In the genomic region with DNA sequence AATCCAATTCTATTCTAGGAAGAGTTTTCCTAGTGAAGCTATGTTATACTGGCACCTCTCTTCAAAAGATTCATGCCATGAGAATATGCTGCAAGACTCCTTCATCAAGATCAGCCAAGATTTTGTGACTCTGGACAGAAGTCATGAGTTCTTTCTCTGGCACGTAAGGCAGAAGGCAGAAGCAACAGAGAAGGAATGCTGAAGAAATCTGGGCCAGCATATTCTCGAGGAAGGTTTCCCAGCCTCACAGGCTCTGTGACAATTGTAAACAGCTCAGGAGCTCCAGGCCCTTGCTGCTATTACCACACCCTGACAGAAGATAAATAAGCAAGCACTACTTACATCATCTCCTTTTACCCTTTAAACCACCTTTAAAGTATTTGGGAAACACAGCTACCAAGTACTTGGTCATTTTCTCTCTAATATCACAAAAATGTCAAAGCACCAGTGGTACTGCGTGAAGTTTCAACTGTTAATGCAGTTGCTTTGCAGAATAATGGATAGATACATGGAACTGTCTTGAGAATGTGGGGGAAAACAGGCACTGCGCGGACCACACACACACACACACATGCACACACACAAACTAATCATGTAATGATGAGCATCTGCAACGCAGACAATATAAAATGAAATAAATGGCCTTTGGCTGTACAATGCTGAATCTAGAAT, we compare ENCODE assay signal across 8 cellular contexts. TPM values are rescaled to one million over a fixed set of nuclear protein-coding genes. Genes with fewer than 3 reads are reported as not detected.
DNase-seq lines count a peak whose midpoint lies in the region; ATAC-seq and TF ChIP-seq lines count a peak whose summit lies in the region.

No MANE protein-coding gene starts in this region.

- WGBS in right cardiac atrium = 69% methylated on average over 6 of the region's 6 CpGs
- WGBS in sigmoid colon, 2 donors = 64 to 80% methylated on average over 6 of the region's 6 CpGs

- DNase-seq in GM03348 (ENCODE audit: low spot score) = peak; percentile 70
- DNase-seq in amniotic epithelial cell (ENCODE audit: low read depth) = peak; percentile 91
- DNase-seq in right cardiac atrium = no peak
- DNase-seq in sigmoid colon = peak; percentile 84
- DNase-seq in HT-29 (ENCODE audit: low spot score) = no peak
- no peak for DNase-seq in stimulated activated CD4-positive, alpha-beta T cell treated with anti-CD3 and anti-CD28 coated beads, Interleukin-4, amount 100 ng/mL, for 1 hour
- no peak for DNase-seq in NCI-H1105 (lab: John Stamatoyannopoulos, UW)
- no peak for DNase-seq in A172 (ENCODE audit: low spot score)

- no peak for TF ChIP-seq EP300 in sigmoid colon (IDR thresholded peaks at IDR 0.05)

- H3K4me1 ChIP-seq in right cardiac atrium (ENCODE audit: control insufficient read depth, insufficient read depth, low read length) (peaks cover 2% of the 10 kb centered on the region), sigmoid colon (peaks cover 0 to 27% (median 18%) of the 10 kb centered on the region in 4 donors)

- no peaks in the 10 kb centered on the region for H3K9me3 ChIP-seq in right cardiac atrium (ENCODE audit: control insufficient read depth, low read length)
- H3K9me3 ChIP-seq in sigmoid colon = no peaks in the 10 kb centered on the region

- TF ChIP-seq CTCF in sigmoid colon (IDR thresholded peaks at IDR 0.05) = no peak

- intact Hi-C loops in right cardiac atrium (cut with DNase I) (no loop called here), sigmoid colon (cut with DNase I) (no loop called here)

- H3K27me3 ChIP-seq in right cardiac atrium (ENCODE audit: control insufficient read depth, insufficient read depth) = no peaks in the 10 kb centered on the region
- H3K27me3 ChIP-seq in sigmoid colon = no peaks in the 10 kb centered on the region

- no peaks in the 10 kb centered on the region for H3K36me3 ChIP-seq in sigmoid colon

- H3K4me3 ChIP-seq in right cardiac atrium (ENCODE audit: low read length) (no peak overlapping the region), sigmoid colon (no peak overlapping the region)

- TF ChIP-seq POLR2A in sigmoid colon (IDR thresholded peaks at IDR 0.05) = no peak

- H3K27ac ChIP-seq in right cardiac atrium (ENCODE audit: low read length) = no peak overlapping the region
- H3K27ac ChIP-seq in sigmoid colon = peak overlapping the region; percentile 18 to 66 (median 64)

- peak; percentile 53 to 66 for ATAC-seq in right cardiac atrium

RNA-seq across cellular contexts. Expression of a gene that starts 55.4 kb away (rescaled TPM):
- 10 to 100 TPM; 21.0 to 29.3 (median 25.4) TPM for total RNA-seq in right cardiac atrium
- 12.9 TPM for polyA plus RNA-seq in right cardiac atrium
- total RNA-seq in sigmoid colon = 10 to 100 TPM; 30.0 to 43.3 (median 35.1) TPM
- polyA plus RNA-seq in sigmoid colon = 10 to 100 TPM in 2 of 3 donors, 1 to 10 TPM in 1; 6.7 to 12.6 (median 11.4) TPM
- total RNA-seq in HT-29 (2014; rRNA removed; shearing (Covaris generic)) = 37.6 and 49.4 TPM in 2 replicates
- 24.2 and 26.2 TPM in 2 replicates for total RNA-seq in A172 (2014; rRNA removed; shearing (Covaris generic))

RNA-seq across cellular contexts. Expression of a gene that starts 57.9 kb away (rescaled TPM):
- total RNA-seq in right cardiac atrium (not detected), sigmoid colon (under 1 TPM in 1 of 4 donors, not detected in 3; 0.33 TPM)
- polyA plus RNA-seq in right cardiac atrium (not detected), sigmoid colon (not detected)
- total RNA-seq in HT-29 (2014; rRNA removed; shearing (Covaris generic)) = not detected in 2 replicates
- not detected in 2 replicates for total RNA-seq in A172 (2014; rRNA removed; shearing (Covaris generic))

Comparison
In these comparisons a context has a peak if more than half of its experiments do, and no peak if none do; other contexts are left out.
1. DNase-seq: peak in GM03348 (single experiment), amniotic epithelial cell (single experiment) and sigmoid colon (single experiment); none in right cardiac atrium (0 of 3), HT-29 (single experiment), stimulated activated CD4-positive, alpha-beta T cell treated with anti-CD3 and anti-CD28 coated beads, Interleukin-4, amount 100 ng/mL, for 1 hour (single experiment), NCI-H1105 (single experiment) and A172 (single experiment).